Comparison of ENCODE assay signal across 8 cellular contexts in genomic region chr11:118530683-118531596, GRCh38. TPM values are rescaled to one million over a fixed set of nuclear protein-coding genes. Genes with fewer than 3 reads are reported as not detected.
DNase-seq lines count a peak whose midpoint lies in the region; ATAC-seq and TF ChIP-seq lines count a peak whose summit lies in the region.

Gene TMEM25, plus strand, starts transcription at chr11:118531192. Its CDS starts 610 bp downstream, at chr11:118531802.

- no peak for TF ChIP-seq CTCF in NB4 (IDR thresholded peaks at IDR 0.05; ENCODE audit: low read depth, low read length)
- TF ChIP-seq CTCF in WI38 (IDR thresholded peaks at IDR 0.05; ENCODE audit: low read depth, low read length): no peak

- H3K9me3 ChIP-seq in HAP-1: no peaks in the 10 kb centered on the region

- ATAC-seq in GM21423 (IDR thresholded peaks at IDR 0.05; ENCODE audit: unreplicated experiment): peak; percentile 75

- H3K27ac ChIP-seq in caudate nucleus (ENCODE audit: low read depth, low read length): peak within 1 kb of the TSS; percentile 76

- no peak for TF ChIP-seq POLR2A in NB4 (IDR thresholded peaks at IDR 0.05; ENCODE audit: extremely low read depth, insufficient read length)

- in situ Hi-C loops in Caki2 (cut with HindIII; ENCODE audit: low pct_unique_long_range_greater_than_20kb, low sequenced_read_pairs) (no loop called here), HAP-1 (cut with MboI; ENCODE audit: low sequenced_read_pairs) (no loop called here)

- H3K36me3 ChIP-seq in HAP-1 (replicated peaks): no peaks in the 10 kb centered on the region; the same call in 1 of the 2 replicates

- DNase-seq in Caki2 (ENCODE audit: low read depth) (peak; percentile 43), NB4 (ENCODE audit: low read depth) (peak; percentile 60), caudate nucleus (lab: John Stamatoyannopoulos, UW) (peak in 55 of 61 donors; percentile 35 to 84 (median 67)), islet precursor cell (peak; percentile 87), HAP-1 (ENCODE audit: low spot score in 2 of 2) (no peak)
- DNase-seq in stimulated activated CD4-positive, alpha-beta T cell treated with anti-CD3 and anti-CD28 coated beads, Interleukin-12 subunit alpha, Interleukin-12 subunit beta, amount 100 ng/mL, for 24 hours (ENCODE audit: low read depth in 2 of 2): peak; percentile 56 to 64

- H3K4me1 ChIP-seq in HAP-1: no peaks in the 10 kb centered on the region

- no peaks in the 10 kb centered on the region for H3K27me3 ChIP-seq in HAP-1 (ENCODE audit: low read depth)

- no peak within 1 kb of the TSS for H3K4me3 ChIP-seq in NB4 (ENCODE audit: low read depth, low read length)
- peak within 1 kb of the TSS; percentile 72 for H3K4me3 ChIP-seq in WI38 (ENCODE audit: low read depth, low read length)
- H3K4me3 ChIP-seq in HAP-1: no peak within 1 kb of the TSS

RNA-seq across cellular contexts. Expression of gene TMEM25, which starts in this region (rescaled TPM):
- total RNA-seq in Caki2 (2014; rRNA removed; shearing (Covaris generic); ENCODE audit: low replicate concordance): 3.0 and 7.9 TPM in 2 replicates

Comparison
In these comparisons a context has a peak if more than half of its experiments do, and no peak if none do; other contexts are left out.
1. DNase-seq: peak in Caki2 (single experiment), NB4 (single experiment), caudate nucleus (55 of 61), islet precursor cell (single experiment) and stimulated activated CD4-positive, alpha-beta T cell treated with anti-CD3 and anti-CD28 coated beads, Interleukin-12 subunit alpha, Interleukin-12 subunit beta, amount 100 ng/mL, for 24 hours (2 of 2); none in HAP-1 (0 of 2).